ENCODE assay signal across 12 cellular contexts in genomic region chr1:8134546-8135235, GRCh38.
A peak's percentile ranks its signal among the peaks of the same experiment; 100 is the strongest.
DNase-seq lines count a peak whose midpoint lies in the region; ATAC-seq and TF ChIP-seq lines count a peak whose summit lies in the region.
"Had no signal": no experiment of that assay in that cellular context is flagged by ENCODE, and none has a peak within 500 bp of the region (broad histone marks: within the 10 kb centered on the region; RNA-seq: fewer than 3 reads in every experiment).

No MANE protein-coding gene starts in this region.

- H3K4me3 ChIP-seq in breast epithelium (peak overlapping the region in 1 of 3 donors; percentile 10), testis (no peak overlapping the region)

- H3K27ac Mint-ChIP-seq in HFFc6, result peak overlapping the region; percentile 52; the same call in 1 of the 2 replicates
- H3K27ac Mint-ChIP-seq in mesothelial cell of epicardium, result peak overlapping the region; percentile 31

- intact Hi-C loops in breast epithelium (cut with DNase I; ENCODE audit: low total_unique reads) (no loop called here), testis (cut with DNase I; ENCODE audit: low total_unique reads) (no loop called here)

- H3K27me3 Mint-ChIP-seq in HFFc6 (ENCODE audit: insufficient read depth) (no peaks in the 10 kb centered on the region), mesothelial cell of epicardium (ENCODE audit: low read depth) (no peaks in the 10 kb centered on the region)

- H3K4me3 Mint-ChIP-seq in HFFc6 (peak overlapping the region; percentile 82), mesothelial cell of epicardium (no peak overlapping the region)
- H3K4me3 Mint-ChIP-seq: activated T-cell treated with anti-CD3 and anti-CD28 coated beads, Interleukin-2, amount 50 U/mL, for 4 hours had no signal

- H3K4me1 Mint-ChIP-seq in HFFc6 (ENCODE audit: low read depth) (peaks cover 59% of the 10 kb centered on the region), mesothelial cell of epicardium (peaks cover 46% of the 10 kb centered on the region)

- no peaks in the 10 kb centered on the region for H3K36me3 ChIP-seq in breast epithelium
- H3K36me3 ChIP-seq in testis (ENCODE audit: low read depth, missing control alignments), result no peaks in the 10 kb centered on the region

- ATAC-seq in GM18517 (IDR thresholded peaks at IDR 0.05; ENCODE audit: unreplicated experiment) (no peak), GM18868 (IDR thresholded peaks at IDR 0.05; ENCODE audit: unreplicated experiment) (no peak)
- ATAC-seq: activated T-cell treated with anti-CD3 and anti-CD28 coated beads, Interleukin-2, amount 50 U/mL, for 4 hours had no signal

- H3K9me3 ChIP-seq in breast epithelium, result no peaks in the 10 kb centered on the region
- no peaks in the 10 kb centered on the region for H3K9me3 ChIP-seq in testis

- no peaks in the 10 kb centered on the region for H3K9me3 Mint-ChIP-seq in HFFc6
- no peaks in the 10 kb centered on the region for H3K9me3 Mint-ChIP-seq in mesothelial cell of epicardium
- H3K9me3 Mint-ChIP-seq: activated T-cell treated with anti-CD3 and anti-CD28 coated beads, Interleukin-2, amount 50 U/mL, for 4 hours had no signal

- no peaks in the 10 kb centered on the region for H3K27me3 ChIP-seq in breast epithelium
- no peaks in the 10 kb centered on the region for H3K27me3 ChIP-seq in testis

- H3K4me1 ChIP-seq in breast epithelium (peaks cover 0 to 7% of the 10 kb centered on the region in 2 donors), testis (peaks cover 17% of the 10 kb centered on the region)

- H3K36me3 Mint-ChIP-seq in HFFc6 (ENCODE audit: low read depth) (no peaks in the 10 kb centered on the region), mesothelial cell of epicardium (no peaks in the 10 kb centered on the region)

- TF ChIP-seq POLR2A in breast epithelium (IDR thresholded peaks at IDR 0.05), result no peak
- TF ChIP-seq POLR2A in testis (IDR thresholded peaks at IDR 0.05), result no peak

- peak overlapping the region; percentile 39 to 83 for H3K27ac ChIP-seq in breast epithelium
- peak overlapping the region; percentile 26 to 73 for H3K27ac ChIP-seq in testis

- DNase-seq in HFFc6, result no peak
- DNase-seq in breast epithelium (ENCODE audit: low spot score in 2 of 2), result no peak
- DNase-seq in mesothelial cell of epicardium (ENCODE audit: low spot score in 2 of 2, unreplicated experiment in 2 of 2), result no peak
- no peak for DNase-seq in testis
- DNase-seq in GOT3 (lab: John Stamatoyannopoulos, UW), result no peak
- no peak for DNase-seq in hippocampal formation (lab: John Stamatoyannopoulos, UW)
- DNase-seq: activated T-cell treated with anti-CD3 and anti-CD28 coated beads, Interleukin-2, amount 50 U/mL, for 4 hours; NCI-H187; OCI-M1; stimulated activated naive CD4-positive, alpha-beta T cell had no signal

- TF ChIP-seq CTCF in HFFc6 (IDR thresholded peaks at IDR 0.05) (no peak), breast epithelium (IDR thresholded peaks at IDR 0.05) (no peak), mesothelial cell of epicardium (IDR thresholded peaks at IDR 0.05; ENCODE audit: unreplicated experiment) (no peak), testis (IDR thresholded peaks at IDR 0.05) (no peak)

- 61 to 62% methylated on average over 14 of the region's 14 CpGs for WGBS in testis, 2 donors
